ENCODE assay signal across 8 cellular contexts in the genomic region with DNA sequence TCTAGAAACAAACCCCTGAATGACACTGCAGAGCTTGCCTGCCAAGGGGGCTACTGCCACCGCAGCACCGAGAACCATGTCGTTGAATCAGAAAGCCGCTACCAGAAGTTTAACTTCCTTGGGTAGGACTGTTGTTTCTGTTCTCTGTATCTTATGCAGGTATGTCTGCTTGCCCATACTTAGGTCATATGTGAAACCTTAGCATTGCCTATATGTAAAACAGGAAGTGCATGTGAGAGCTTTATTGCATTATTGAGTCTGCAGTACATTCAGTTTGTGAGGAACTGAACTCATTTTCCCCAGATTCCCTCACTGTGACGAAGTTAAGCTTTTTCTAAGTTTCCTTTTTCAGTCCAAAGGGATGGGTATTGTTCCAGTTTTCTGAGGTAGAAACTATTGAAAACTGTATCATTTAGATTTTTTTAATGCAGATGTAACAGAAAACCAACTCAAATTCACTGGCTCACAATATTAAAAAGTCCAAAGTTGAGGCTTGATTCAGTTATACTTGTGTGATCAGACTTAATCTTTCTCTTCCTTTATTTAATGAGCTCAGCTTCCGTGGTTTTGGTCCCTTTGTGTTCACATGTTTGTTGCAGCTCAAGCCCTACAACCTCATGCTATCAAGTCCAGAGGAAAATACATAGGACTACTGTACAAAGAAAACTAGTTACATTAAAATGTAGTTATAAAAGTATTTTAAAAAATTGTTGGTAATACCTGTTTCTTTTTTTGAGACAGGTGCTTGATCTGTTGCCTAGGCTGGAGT. TPM values are rescaled to one million over a fixed set of nuclear protein-coding genes. Genes with fewer than 3 reads are reported as not detected.
DNase-seq lines count a peak whose midpoint lies in the region; ATAC-seq and TF ChIP-seq lines count a peak whose summit lies in the region.

No MANE protein-coding gene starts in this region.

- no peak overlapping the region for H2AFZ ChIP-seq in mammary epithelial cell (ENCODE audit: low read depth, low read length)

- peak overlapping the region in 1 of 11 experiments; percentile 46; a peak in 1 of 22 replicates for H3K9ac ChIP-seq in BLaER1 treated with 17β-estradiol and CSF1 and Interleukin-3, amounts not matched to agents 10 nM and 100 nM
- H3K9ac ChIP-seq in mammary epithelial cell (ENCODE audit: insufficient read depth, low read length), result no peak overlapping the region

- intact Hi-C loops in mammary epithelial cell (cut with micrococcal nuclease), result no loop called here

- H3K4me1 ChIP-seq in BLaER1 treated with 17β-estradiol and CSF1 and Interleukin-3, amounts not matched to agents 10 nM and 100 nM, result peaks cover 16 to 46% (median 32%) of the 10 kb centered on the region in 10 experiments
- H3K4me1 ChIP-seq in mammary epithelial cell (ENCODE audit: insufficient read depth, low read length), result peaks cover 11% of the 10 kb centered on the region
- H3K4me1 ChIP-seq in effector memory CD4-positive, alpha-beta T cell (ENCODE audit: control insufficient read depth, insufficient read depth, low read length, poor library complexity, severe bottlenecking), result no peaks in the 10 kb centered on the region

- peaks cover 94% of the 10 kb centered on the region for H3K79me2 ChIP-seq in mammary epithelial cell (ENCODE audit: insufficient read depth, low read length)

- H3K4me2 ChIP-seq in BLaER1 treated with 17β-estradiol and CSF1 and Interleukin-3, amounts not matched to agents 10 nM and 100 nM, result peak overlapping the region in 8 of 11 experiments; percentile 0 to 83 (median 13); a peak in 10 of 22 replicates
- no peak overlapping the region for H3K4me2 ChIP-seq in mammary epithelial cell (ENCODE audit: insufficient read depth, low read depth, low read length)

- peaks cover 18 to 95% (median 74%) of the 10 kb centered on the region in 11 experiments; a peak in 20 of 22 replicates for H4K20me1 ChIP-seq in BLaER1 treated with 17β-estradiol and CSF1 and Interleukin-3, amounts not matched to agents 10 nM and 100 nM
- no peaks in the 10 kb centered on the region for H4K20me1 ChIP-seq in mammary epithelial cell (ENCODE audit: insufficient read depth, low read length)

- peaks cover 0 to 17% (median 8%) of the 10 kb centered on the region in 11 experiments; a peak in 7 of 22 replicates for H3K9me3 ChIP-seq in BLaER1 treated with 17β-estradiol and CSF1 and Interleukin-3, amounts not matched to agents 10 nM and 100 nM (replicated peaks in 1 of 11)
- no peaks in the 10 kb centered on the region for H3K9me3 ChIP-seq in mammary epithelial cell (replicated peaks; ENCODE audit: insufficient read depth, low read length)
- H3K9me3 ChIP-seq in effector memory CD4-positive, alpha-beta T cell (ENCODE audit: control insufficient read depth, low read length), result no peaks in the 10 kb centered on the region

- no peak overlapping the region for H3K4me3 ChIP-seq in BLaER1 treated with 17β-estradiol and CSF1 and Interleukin-3, amounts not matched to agents 10 nM and 100 nM
- no peak overlapping the region for H3K4me3 ChIP-seq in mammary epithelial cell (replicated peaks in 1 of 3; ENCODE audit: insufficient read depth in 1 of 3, low read depth in 2 of 3, low read length in 3 of 3)
- no peak overlapping the region for H3K4me3 ChIP-seq in effector memory CD4-positive, alpha-beta T cell (ENCODE audit: insufficient read depth, low read depth, low read length, poor library complexity, severe bottlenecking)

- BruUV-seq in mammary epithelial cell (replicated peaks; lab: Mats Ljungman, UMichigan), result no TSS peak

- no peak for TF ChIP-seq POLR2A in erythroblast (IDR thresholded peaks at IDR 0.05; ENCODE audit: low read length)

- dilution Hi-C loops in mammary epithelial cell (cut with HindIII; ENCODE audit: low sequenced_read_pairs), result loop anchor here (10.0 kb wide), 1 partner anchor 53 kb away; no protein-coding TSS in a partner anchor

- CTCF ChIA-PET in mammary epithelial cell (lab: Charles Lee; ENCODE audit: low non-redundant PET), result no interaction called here

- WGBS in mammary epithelial cell (ENCODE audit: low coverage, missing lambda C conversion rate), result 99% methylated on average over 6 of the region's 6 CpGs

- H3K27ac ChIP-seq in BLaER1 treated with 17β-estradiol and CSF1 and Interleukin-3, amounts not matched to agents 10 nM and 100 nM, result peak overlapping the region in 3 of 11 experiments; percentile 7 to 30 (median 23); a peak in 3 of 22 replicates
- H3K27ac ChIP-seq in mammary epithelial cell (ENCODE audit: insufficient read depth, low read depth, low read length), result no peak overlapping the region
- H3K27ac ChIP-seq in effector memory CD4-positive, alpha-beta T cell (ENCODE audit: insufficient read depth, low read length, poor library complexity, severe bottlenecking), result no peak overlapping the region

- peak; percentile 22 for DNase-seq in activated naive CD4-positive, alpha-beta T cell treated with anti-CD3 and anti-CD28 coated beads, Interleukin-2, amount 50 U/mL, for 16 hours
- DNase-seq in mammary epithelial cell, result no peak
- DNase-seq in erythroblast (lab: John Stamatoyannopoulos, UW), result no peak
- DNase-seq in effector memory CD4-positive, alpha-beta T cell, result no peak
- DNase-seq in SK-N-DZ (ENCODE audit: low spot score), result no peak

- in situ Hi-C loops in mammary epithelial cell (cut with MboI; ENCODE audit: low sequenced_read_pairs in 2 of 2), result no loop called here

- no peak for TF ChIP-seq CTCF in mammary epithelial cell (conservative IDR thresholded peaks at IDR 0.05 in 1 of 2, IDR thresholded peaks at IDR 0.05 in 1 of 2; ENCODE audit: extremely low read depth in 1 of 2, insufficient read depth in 1 of 2, low read depth in 1 of 2, low read length in 2 of 2)

- peaks cover 0 to 50% (median 36%) of the 10 kb centered on the region in 11 experiments; a peak in 21 of 22 replicates for H3K36me3 ChIP-seq in BLaER1 treated with 17β-estradiol and CSF1 and Interleukin-3, amounts not matched to agents 10 nM and 100 nM
- peaks cover 2% of the 10 kb centered on the region for H3K36me3 ChIP-seq in mammary epithelial cell (ENCODE audit: insufficient read depth, low read length)
- H3K36me3 ChIP-seq in effector memory CD4-positive, alpha-beta T cell (ENCODE audit: control insufficient read depth, insufficient read depth, low read length), result no peaks in the 10 kb centered on the region

- no peaks in the 10 kb centered on the region for H3K27me3 ChIP-seq in BLaER1 treated with 17β-estradiol and CSF1 and Interleukin-3, amounts not matched to agents 10 nM and 100 nM
- no peaks in the 10 kb centered on the region for H3K27me3 ChIP-seq in mammary epithelial cell (ENCODE audit: insufficient read depth, low read length)
- no peaks in the 10 kb centered on the region for H3K27me3 ChIP-seq in effector memory CD4-positive, alpha-beta T cell (replicated peaks; ENCODE audit: control insufficient read depth, insufficient read depth, low read length, poor library complexity, severe bottlenecking)

- ATAC-seq in GM19351 (IDR thresholded peaks at IDR 0.05; ENCODE audit: unreplicated experiment) (peak; percentile 84), HG03280 (IDR thresholded peaks at IDR 0.05; ENCODE audit: unreplicated experiment) (peak; percentile 91)

RNA-seq across cellular contexts. Expression of gene FBXO34, which starts 6.9 kb away (rescaled TPM):
- 10 to 100 TPM; 16.1 to 30.8 TPM for total RNA-seq in mammary epithelial cell
- 12.2 TPM for polyA plus RNA-seq in mammary epithelial cell
- polyA minus RNA-seq in mammary epithelial cell, result 29.4 TPM
- polyA plus RNA-seq in SK-N-DZ (2014; cell fraction: cytosol; rRNA removed), result 18.1 and 19.1 TPM in 2 replicates
- polyA plus RNA-seq in SK-N-DZ (2014; cell fraction: nucleus; rRNA removed), result 14.7 TPM in 2 replicates
